In the genomic region with DNA sequence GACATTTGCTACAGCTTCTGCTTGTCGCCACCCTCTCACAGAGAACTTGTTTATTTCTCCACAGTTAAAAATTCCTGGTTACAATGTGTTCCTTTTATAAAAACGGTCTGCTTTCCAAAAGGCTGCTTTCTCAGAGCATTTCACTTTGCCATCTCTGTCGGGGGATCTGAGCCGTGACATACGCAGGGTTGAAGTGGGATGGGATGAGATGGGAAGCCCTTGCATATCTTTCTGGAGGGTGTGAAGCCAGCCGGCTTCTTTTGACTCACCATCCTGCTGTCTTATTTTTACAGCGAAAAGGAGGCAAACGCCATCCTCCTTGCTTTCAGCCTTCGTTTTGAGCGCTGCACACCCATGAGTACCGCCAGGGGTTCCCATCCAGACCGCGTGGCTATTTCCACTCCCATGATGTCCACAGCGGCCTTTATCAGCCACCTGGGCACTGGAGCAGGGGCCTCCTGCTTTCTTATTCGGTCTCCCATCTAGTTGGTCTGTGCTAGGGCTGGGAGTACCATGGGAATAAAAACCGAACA, we compare ENCODE assay signal across 16 cellular contexts.
DNase-seq lines count a peak whose midpoint lies in the region; ATAC-seq and TF ChIP-seq lines count a peak whose summit lies in the region.
"Had no signal": no experiment of that assay in that cellular context is flagged by ENCODE, and none has a peak within 500 bp of the region (broad histone marks: within the 10 kb centered on the region; RNA-seq: fewer than 3 reads in every experiment).

No MANE protein-coding gene starts in this region.

- in situ Hi-C loops in mammary epithelial cell (cut with MboI; ENCODE audit: low sequenced_read_pairs in 2 of 2) = no loop called here
- in situ Hi-C loops in transverse colon (cut with MboI; ENCODE audit: low pct_ligation_motif_present in 1 of 4, low pct_unique_long_range_greater_than_20kb in 1 of 4, low sequenced_read_pairs in 3 of 4) = no loop called here

- intact Hi-C loops in mammary epithelial cell (cut with micrococcal nuclease) (no loop called here), right cardiac atrium (cut with DNase I) (no loop called here), transverse colon (cut with DNase I; ENCODE audit: low total_unique reads) (no loop called here)

- DNase-seq in inferior parietal cortex (ENCODE audit: extremely low spot score) = peak; percentile 48
- DNase-seq in occipital lobe (lab: John Stamatoyannopoulos, UW) = peak; percentile 65
- no peak for DNase-seq in mammary epithelial cell
- no peak for DNase-seq in right cardiac atrium
- DNase-seq in transverse colon = no peak
- DNase-seq: ACHN; Caco-2; CD4-positive, alpha-beta T cell; GDM1; GOT3; H9 had no signal

- no peak for TF ChIP-seq EP300 in transverse colon (IDR thresholded peaks at IDR 0.05; ENCODE audit: low read depth)

- H3K27ac ChIP-seq in cingulate gyrus (ENCODE audit: low read depth, low read length) (peak overlapping the region; percentile 51), temporal lobe (ENCODE audit: low read depth, low read length) (peak overlapping the region; percentile 76), mammary epithelial cell (ENCODE audit: insufficient read depth, low read depth, low read length) (no peak overlapping the region), right cardiac atrium (ENCODE audit: low read length) (no peak overlapping the region), transverse colon (no peak overlapping the region)
- H3K27ac ChIP-seq: C4-2B had no signal

- TF ChIP-seq POLR2A in transverse colon (IDR thresholded peaks at IDR 0.05) = no peak

- no peak overlapping the region for H3K9ac ChIP-seq in mammary epithelial cell (ENCODE audit: insufficient read depth, low read length)

- no peaks in the 10 kb centered on the region for H3K79me2 ChIP-seq in mammary epithelial cell (ENCODE audit: insufficient read depth, low read length)

- no peaks in the 10 kb centered on the region for H3K9me3 ChIP-seq in mammary epithelial cell (replicated peaks; ENCODE audit: insufficient read depth, low read length)
- no peaks in the 10 kb centered on the region for H3K9me3 ChIP-seq in right cardiac atrium (ENCODE audit: control insufficient read depth, low read length)
- no peaks in the 10 kb centered on the region for H3K9me3 ChIP-seq in transverse colon
- H3K9me3 ChIP-seq: Caco-2 had no signal

- no peaks in the 10 kb centered on the region for H4K20me1 ChIP-seq in mammary epithelial cell (ENCODE audit: insufficient read depth, low read length)

- BruUV-seq in mammary epithelial cell (replicated peaks; lab: Mats Ljungman, UMichigan) = no TSS peak

- H3K27me3 ChIP-seq in mammary epithelial cell (ENCODE audit: insufficient read depth, low read length) (peaks cover 12% of the 10 kb centered on the region), right cardiac atrium (ENCODE audit: control insufficient read depth, insufficient read depth) (no peaks in the 10 kb centered on the region), transverse colon (no peaks in the 10 kb centered on the region)

- ATAC-seq in HG03175 (IDR thresholded peaks at IDR 0.05; ENCODE audit: unreplicated experiment) (no peak), right cardiac atrium (no peak)
- ATAC-seq: HepG2 had no signal

- H3K4me1 ChIP-seq in mammary epithelial cell (ENCODE audit: insufficient read depth, low read length) = no peaks in the 10 kb centered on the region
- no peaks in the 10 kb centered on the region for H3K4me1 ChIP-seq in right cardiac atrium (ENCODE audit: control insufficient read depth, insufficient read depth, low read length)
- H3K4me1 ChIP-seq in transverse colon = peaks cover 0 to 5% (median 0%) of the 10 kb centered on the region in 4 donors
- H3K4me1 ChIP-seq: Caco-2 had no signal

- CTCF ChIA-PET in mammary epithelial cell (lab: Charles Lee; ENCODE audit: low non-redundant PET) = no interaction called here

- TF ChIP-seq CTCF in mammary epithelial cell (conservative IDR thresholded peaks at IDR 0.05 in 1 of 2, IDR thresholded peaks at IDR 0.05 in 1 of 2; ENCODE audit: extremely low read depth in 1 of 2, insufficient read depth in 1 of 2, low read depth in 1 of 2, low read length in 2 of 2) = no peak
- TF ChIP-seq CTCF in transverse colon (IDR thresholded peaks at IDR 0.05) = no peak

- H3K4me3 ChIP-seq in mammary epithelial cell (replicated peaks in 1 of 3; ENCODE audit: insufficient read depth in 1 of 3, low read depth in 2 of 3, low read length in 3 of 3) (no peak overlapping the region), right cardiac atrium (ENCODE audit: low read length) (no peak overlapping the region), transverse colon (no peak overlapping the region)

- dilution Hi-C loops in mammary epithelial cell (cut with HindIII; ENCODE audit: low sequenced_read_pairs) = no loop called here

- 77% methylated on average over 15 of the region's 16 CpGs for WGBS in mammary epithelial cell (ENCODE audit: low coverage, missing lambda C conversion rate)
- WGBS in right cardiac atrium = 76% methylated on average over 16 of the region's 16 CpGs
- WGBS in transverse colon (ENCODE audit: low coverage in 1 of 2), 2 donors = 79 to 86% methylated on average over 11 to 16 of the region's 16 CpGs

- H2AFZ ChIP-seq in mammary epithelial cell (ENCODE audit: low read depth, low read length) = no peak overlapping the region

- no peak overlapping the region for H3K4me2 ChIP-seq in mammary epithelial cell (ENCODE audit: insufficient read depth, low read depth, low read length)

- H3K36me3 ChIP-seq in mammary epithelial cell (ENCODE audit: insufficient read depth, low read length) (no peaks in the 10 kb centered on the region), transverse colon (no peaks in the 10 kb centered on the region)

Comparison
In these comparisons a context has a peak if more than half of its experiments do, and no peak if none do; other contexts are left out.
1. H3K27ac ChIP-seq: peak in cingulate gyrus (single experiment) and temporal lobe (single experiment); none in mammary epithelial cell (single experiment), right cardiac atrium (single experiment) and transverse colon (0 of 4).
2. DNase-seq: peak in inferior parietal cortex (single experiment) and occipital lobe (single experiment); none in mammary epithelial cell (single experiment), right cardiac atrium (0 of 3) and transverse colon (single experiment).